ENCODE assay signal across 8 cellular contexts in the genomic region with DNA sequence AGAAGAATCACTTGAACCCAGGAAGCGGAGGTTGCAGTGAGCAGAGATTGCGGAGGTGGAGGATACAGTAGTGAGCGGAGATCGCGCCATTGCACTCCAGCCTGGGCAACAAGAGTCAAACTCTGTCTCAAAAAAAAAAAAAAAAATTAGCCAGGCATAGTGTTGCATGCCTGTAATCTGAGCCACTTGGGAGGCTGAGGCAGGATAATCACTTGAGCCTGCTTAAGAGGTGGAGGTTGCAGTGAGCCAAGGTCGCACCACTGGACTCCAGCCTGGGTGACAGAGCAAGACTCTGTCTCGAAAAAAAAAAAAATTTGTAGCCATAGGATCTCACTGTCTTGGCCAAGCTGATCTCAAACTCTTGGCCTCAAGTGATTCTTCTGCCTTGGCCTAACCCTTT. TPM values are rescaled to one million over a fixed set of nuclear protein-coding genes. Genes with fewer than 3 reads are reported as not detected.
DNase-seq lines count a peak whose midpoint lies in the region; ATAC-seq, FAIRE-seq and TF ChIP-seq lines count a peak whose summit lies in the region.
"Not testable (repeated sequence)": the region's sequence is repeated elsewhere in the genome, so short reads cannot be mapped to it uniquely, and the experiment has no call there.

No MANE protein-coding gene starts in this region.

- FAIRE-seq in astrocyte (lab: Jason Lieb, UNC), result not testable (repeated sequence)

- peak overlapping the region; percentile 82; the same call in 1 of the 2 replicates for H3K27ac Mint-ChIP-seq in HFFc6
- H3K27ac Mint-ChIP-seq in astrocyte (ENCODE audit: unreplicated experiment), result peak overlapping the region; percentile 18

- not testable (repeated sequence) for H3K36me3 Mint-ChIP-seq in HFFc6 (ENCODE audit: low read depth); astrocyte (ENCODE audit: low read depth, unreplicated experiment)

- CTCF ChIA-PET in RWPE1 (lab: Yijun Ruan, JAX), result interaction anchor here (0.7 kb wide), 1 partner anchor 84 kb away, joined by 6 read pairs; no protein-coding TSS in a partner anchor

- POLR2A ChIA-PET in RWPE1 (lab: Yijun Ruan, JAX; ENCODE audit: low non-redundant PET), result not testable (repeated sequence)

- intact Hi-C loops in heart left ventricle (cut with DNase I), result loop anchor here in 1 of 10 donors (10.0 kb wide), 1 partner anchor 71 kb away; no protein-coding TSS in a partner anchor
- intact Hi-C loops in psoas muscle (cut with DNase I); vagina (cut with DNase I): not testable (repeated sequence)

- TF ChIP-seq POLR2A in heart left ventricle (IDR thresholded peaks at IDR 0.05); vagina (IDR thresholded peaks at IDR 0.05): not testable (repeated sequence)

- H3K27ac ChIP-seq in RWPE1 (peak overlapping the region; percentile 29), heart left ventricle (peak overlapping the region in 7 of 12 donors; percentile 12 to 56 (median 44)), psoas muscle (peak overlapping the region; percentile 60), vagina (peak overlapping the region; percentile 42)
- not testable (repeated sequence) for H3K27ac ChIP-seq in astrocyte (ENCODE audit: low read depth, low read length)

- not testable (repeated sequence) for H3K9ac ChIP-seq in astrocyte (ENCODE audit: low read length)

- not testable (repeated sequence) for H3K9me3 Mint-ChIP-seq in HFFc6; astrocyte (ENCODE audit: unreplicated experiment)

- H3K27me3 Mint-ChIP-seq in HFFc6 (ENCODE audit: insufficient read depth); astrocyte (ENCODE audit: low read depth, unreplicated experiment): not testable (repeated sequence)

- H3K4me3 Mint-ChIP-seq in HFFc6; astrocyte (ENCODE audit: unreplicated experiment): not testable (repeated sequence)

- H3K9me3 ChIP-seq in astrocyte (ENCODE audit: insufficient read depth, low read depth, low read length); heart left ventricle; psoas muscle; vagina: not testable (repeated sequence)

- H3K79me2 ChIP-seq in astrocyte (ENCODE audit: insufficient read depth, low read length), result peaks cover 45% of the 10 kb centered on the region

- H3K27me3 ChIP-seq in astrocyte (ENCODE audit: insufficient read depth, low read length); heart left ventricle; psoas muscle (ENCODE audit: insufficient read depth in 3 of 3, low read length in 2 of 3); vagina: not testable (repeated sequence)

- not testable (repeated sequence) for H3K4me1 ChIP-seq in astrocyte (ENCODE audit: insufficient read depth, low read length)
- H3K4me1 ChIP-seq in heart left ventricle (peaks cover 0 to 35% (median 23%) of the 10 kb centered on the region in 12 donors), psoas muscle (peaks cover 33% of the 10 kb centered on the region), vagina (peaks cover 19% of the 10 kb centered on the region)

- not testable (repeated sequence) for H3K4me2 ChIP-seq in astrocyte (ENCODE audit: low read length)

- H3K4me3 ChIP-seq in astrocyte (ENCODE audit: insufficient read depth, low read depth, low read length); heart left ventricle; psoas muscle; vagina: not testable (repeated sequence)

- peaks cover 16% of the 10 kb centered on the region for H3K4me1 Mint-ChIP-seq in HFFc6 (ENCODE audit: low read depth)
- H3K4me1 Mint-ChIP-seq in astrocyte (ENCODE audit: low read depth, unreplicated experiment), result not testable (repeated sequence)

- ATAC-seq in heart left ventricle (peak in 3 of 4 donors; percentile 2 to 29 (median 27)), psoas muscle (peak; percentile 25 to 77 (median 65))

- 55 to 69% (median 57%) methylated on average over 7 of the region's 7 CpGs for WGBS in heart left ventricle, 4 donors
- WGBS in psoas muscle, 3 donors, result 25 to 39% (median 34%) methylated on average over 7 of the region's 7 CpGs

- H3K36me3 ChIP-seq in astrocyte (ENCODE audit: insufficient read depth, low read length); psoas muscle (ENCODE audit: insufficient read depth in 1 of 2, low read depth in 1 of 2); vagina: not testable (repeated sequence)
- peaks cover 0 to 10% (median 0%) of the 10 kb centered on the region in 9 donors for H3K36me3 ChIP-seq in heart left ventricle

- DNase-seq in EH (ENCODE audit: low read depth), result peak; percentile 49
- DNase-seq in HFFc6; RWPE1 (ENCODE audit: low spot score); astrocyte (ENCODE audit: low read depth); vagina (ENCODE audit: extremely low spot score in 2 of 2): not testable (repeated sequence)
- peak in 1 of 5 donors; percentile 48 for DNase-seq in heart left ventricle
- DNase-seq in left kidney (ENCODE audit: low read depth, low spot score), result peak; percentile 45
- DNase-seq in psoas muscle, result peak in 1 of 2 donors; percentile 75

- not testable (repeated sequence) for H2AFZ ChIP-seq in astrocyte (ENCODE audit: low read depth, low read length)

- not testable (repeated sequence) for TF ChIP-seq CTCF in HFFc6 (IDR thresholded peaks at IDR 0.05); RWPE1 (conservative IDR thresholded peaks at IDR 0.05; ENCODE audit: low read depth); astrocyte (IDR thresholded peaks at IDR 0.05; ENCODE audit: insufficient read depth, low read depth, low read length); heart left ventricle (IDR thresholded peaks at IDR 0.05); psoas muscle (IDR thresholded peaks at IDR 0.05); vagina (IDR thresholded peaks at IDR 0.05)

- H4K20me1 ChIP-seq in astrocyte (ENCODE audit: insufficient read depth, low read length), result peaks cover 20% of the 10 kb centered on the region

RNA-seq across cellular contexts. Expression of a gene that starts 3.7 kb away (rescaled TPM):
- total RNA-seq in HFFc6 (2021; fragmentation: NEBNext Ultra II Directional; extraction: Animal tissue kit (Norgen Biotek cat#: 25700)), result 10 to 100 TPM; 74.9 to 85.2 (median 81.5) TPM
- 116 and 128 TPM in 2 replicates for total RNA-seq in astrocyte
- 10 to 100 TPM; 31.4 to 78.9 (median 61.8) TPM for total RNA-seq in heart left ventricle
- 10 to 100 TPM; 31.1 to 76.9 TPM for polyA plus RNA-seq in heart left ventricle
- 100 to 1,000 TPM in 2 of 4 donors, 10 to 100 TPM in 2; 65.3 to 120 (median 101) TPM for total RNA-seq in psoas muscle
- polyA plus RNA-seq in psoas muscle, result 100 to 1,000 TPM in 1 of 3 donors, 10 to 100 TPM in 2; 42.6 to 107 (median 45.6) TPM
- 53.0 TPM for total RNA-seq in vagina

RNA-seq across cellular contexts. Expression of a gene that starts 43.6 kb away (rescaled TPM):
- 10 to 100 TPM; 22.8 to 31.2 (median 29.6) TPM for total RNA-seq in HFFc6 (2021; fragmentation: NEBNext Ultra II Directional; extraction: Animal tissue kit (Norgen Biotek cat#: 25700))
- total RNA-seq in astrocyte (35.6 and 40.1 TPM in 2 replicates), heart left ventricle (10 to 100 TPM; 15.3 to 24.8 (median 18.9) TPM), psoas muscle (10 to 100 TPM; 18.9 to 42.8 (median 27.8) TPM), vagina (27.7 TPM)
- polyA plus RNA-seq in heart left ventricle (10 to 100 TPM in 1 of 2 donors, 1 to 10 TPM in 1; 9.6 to 17.5 TPM), psoas muscle (10 to 100 TPM; 15.9 to 22.1 (median 18.2) TPM)
